Comparison of ENCODE assay signal across 11 cellular contexts in genomic region chr7:93320856-93321255, GRCh38.
"Had no signal": no experiment of that assay in that cellular context is flagged by ENCODE, and none has a peak within 500 bp of the region (broad histone marks: within the 10 kb centered on the region; RNA-seq: fewer than 3 reads in every experiment).

No MANE protein-coding gene starts in this region.

- H3K4me1 ChIP-seq: HAP-1 had no signal

- H3K36me3 ChIP-seq: HAP-1 had no signal

- H3K9me3 ChIP-seq: HAP-1 had no signal

- H3K9ac ChIP-seq: GM23248, KMS-11 had no signal

- ATAC-seq: HCT116 had no signal

- H3K4me2 ChIP-seq: KMS-11 had no signal

- DNase-seq: GM23248, GOT3, H7, HFFc6, IMR-90, Karpas-422, KBM-7 had no signal

- H2AFZ ChIP-seq: GM23248 had no signal

- H3K4me3 ChIP-seq: GM23248, HAP-1 had no signal

- H3K27ac ChIP-seq: GM23248, HL-60, KMS-11 had no signal
